Comparison of ENCODE assay signal across 8 cellular contexts in genomic region chr20:37990571-37991151, GRCh38. TPM values are rescaled to one million over a fixed set of nuclear protein-coding genes. Genes with fewer than 3 reads are reported as not detected.
DNase-seq lines count a peak whose midpoint lies in the region; ATAC-seq and TF ChIP-seq lines count a peak whose summit lies in the region.

No MANE protein-coding gene starts in this region.

- BruUV-seq in OCI-LY7 (replicated peaks; lab: Mats Ljungman, UMichigan): no TSS peak

- H4K20me1 ChIP-seq in OCI-LY7 (ENCODE audit: insufficient read depth, low read length): no peaks in the 10 kb centered on the region
- H4K20me1 ChIP-seq in hepatocyte (ENCODE audit: insufficient read depth, poor library complexity, severe bottlenecking): no peaks in the 10 kb centered on the region

- TF ChIP-seq CTCF in OCI-LY7 (conservative IDR thresholded peaks at IDR 0.05; ENCODE audit: low read length) (no peak), hepatocyte (IDR thresholded peaks at IDR 0.05; ENCODE audit: poor library complexity) (no peak)

- H3K4me2 ChIP-seq in OCI-LY7 (ENCODE audit: low read length) (peak overlapping the region; percentile 11; the same call in 1 of the 2 replicates), hepatocyte (no peak overlapping the region)

- H3K36me3 ChIP-seq in OCI-LY7 (ENCODE audit: insufficient read depth, low read length): peaks cover 74% of the 10 kb centered on the region; the same call in 1 of the 2 replicates
- H3K36me3 ChIP-seq in hepatocyte (replicated peaks; ENCODE audit: insufficient read depth, low read depth): no peaks in the 10 kb centered on the region

- DNase-seq in A172 (ENCODE audit: low spot score) (peak; percentile 73), OCI-LY7 (ENCODE audit: low spot score) (peak; percentile 37), hepatocyte (ENCODE audit: low spot score) (peak; percentile 27), DMS79 treated with DMSO at 0.1 percent for 48 hours (lab: John Stamatoyannopoulos, UW) (no peak)
- peak; percentile 13 for DNase-seq in activated effector memory CD4-positive, alpha-beta T cell treated with Interleukin-2 at 50 U/mL for 16 hours
- peak; percentile 17 for DNase-seq in stimulated activated CD8-positive, alpha-beta memory T cell treated with anti-CD3 and anti-CD28 coated beads, Interleukin-15, amount 100 ng/mL, for 24 hours (ENCODE audit: low read depth)

- WGBS in hepatocyte (ENCODE audit: low lambda C conversion rate, missing lambda C conversion rate): 59% methylated on average over 10 of the region's 10 CpGs

- H2AFZ ChIP-seq in OCI-LY7 (ENCODE audit: low read length) (no peak overlapping the region), hepatocyte (no peak overlapping the region)

- H3K9me2 ChIP-seq in OCI-LY7 (ENCODE audit: insufficient read depth, low read length) (no peaks in the 10 kb centered on the region), hepatocyte (replicated peaks; ENCODE audit: insufficient read depth) (no peaks in the 10 kb centered on the region)

- ATAC-seq in GM18517 (IDR thresholded peaks at IDR 0.05; ENCODE audit: unreplicated experiment): peak; percentile 89
- ATAC-seq in HG03025 (IDR thresholded peaks at IDR 0.05; ENCODE audit: low FRiP score, unreplicated experiment): peak; percentile 78

- POLR2A ChIA-PET in OCI-LY7 (lab: Charles Lee): interaction anchor here (0.7 kb wide), 1 partner anchor 16 kb away, joined by 3 read pairs; no protein-coding TSS in a partner anchor

- H3K79me2 ChIP-seq in OCI-LY7 (ENCODE audit: insufficient read depth, low read depth, low read length) (no peaks in the 10 kb centered on the region), hepatocyte (no peaks in the 10 kb centered on the region)

- H3K4me1 ChIP-seq in OCI-LY7 (ENCODE audit: insufficient read depth, low read length, poor library complexity, severe bottlenecking) (peaks cover 19% of the 10 kb centered on the region), hepatocyte (ENCODE audit: insufficient read depth) (peaks cover 82% of the 10 kb centered on the region)

- H3K4me3 ChIP-seq in OCI-LY7 (ENCODE audit: low read depth, low read length, poor library complexity, severe bottlenecking) (no peak overlapping the region), hepatocyte (no peak overlapping the region)

- H3K27ac ChIP-seq in OCI-LY7 (ENCODE audit: low read depth, low read length, poor library complexity, severe bottlenecking): no peak overlapping the region
- H3K27ac ChIP-seq in hepatocyte: peak overlapping the region; percentile 87

- intact Hi-C loops in OCI-LY7 (cut with micrococcal nuclease; ENCODE audit: unreplicated experiment): loop anchor here (5.0 kb wide), 1 partner anchor 373 kb away; no protein-coding TSS in a partner anchor

- CTCF ChIA-PET in OCI-LY7 (lab: Charles Lee; ENCODE audit: unreplicated experiment): no interaction called here

- no peaks in the 10 kb centered on the region for H3K27me3 ChIP-seq in hepatocyte

- H3K9me3 ChIP-seq in OCI-LY7 (ENCODE audit: low read length) (no peaks in the 10 kb centered on the region), hepatocyte (ENCODE audit: low read depth) (no peaks in the 10 kb centered on the region)

RNA-seq across cellular contexts. Expression of gene TTI1, which starts 42.6 kb away (rescaled TPM):
- 22.3 and 23.1 TPM in 2 replicates for total RNA-seq in A172 (2014; rRNA removed; shearing (Covaris generic))
- 20.2 and 22.4 TPM in 2 replicates for total RNA-seq in OCI-LY7 (2014; rRNA removed; shearing (Covaris generic))
- total RNA-seq in OCI-LY7 (2022) (26.5 and 28.7 TPM in 2 replicates), hepatocyte (15.1 and 15.7 TPM in 2 replicates)
- polyA plus RNA-seq in hepatocyte: 12.6 and 15.1 TPM in 2 replicates

RNA-seq across cellular contexts. Expression of gene RPRD1B, which starts 42.9 kb away (rescaled TPM):
- 13.5 and 17.9 TPM in 2 replicates for total RNA-seq in A172 (2014; rRNA removed; shearing (Covaris generic))
- 45.6 and 52.3 TPM in 2 replicates for total RNA-seq in OCI-LY7 (2014; rRNA removed; shearing (Covaris generic))
- 67.3 and 67.9 TPM in 2 replicates for total RNA-seq in OCI-LY7 (2022)
- total RNA-seq in hepatocyte: 26.8 and 28.0 TPM in 2 replicates
- polyA plus RNA-seq in hepatocyte: 16.5 and 18.5 TPM in 2 replicates
